8 cellular contexts compared by ENCODE assay signal in the genomic region with DNA sequence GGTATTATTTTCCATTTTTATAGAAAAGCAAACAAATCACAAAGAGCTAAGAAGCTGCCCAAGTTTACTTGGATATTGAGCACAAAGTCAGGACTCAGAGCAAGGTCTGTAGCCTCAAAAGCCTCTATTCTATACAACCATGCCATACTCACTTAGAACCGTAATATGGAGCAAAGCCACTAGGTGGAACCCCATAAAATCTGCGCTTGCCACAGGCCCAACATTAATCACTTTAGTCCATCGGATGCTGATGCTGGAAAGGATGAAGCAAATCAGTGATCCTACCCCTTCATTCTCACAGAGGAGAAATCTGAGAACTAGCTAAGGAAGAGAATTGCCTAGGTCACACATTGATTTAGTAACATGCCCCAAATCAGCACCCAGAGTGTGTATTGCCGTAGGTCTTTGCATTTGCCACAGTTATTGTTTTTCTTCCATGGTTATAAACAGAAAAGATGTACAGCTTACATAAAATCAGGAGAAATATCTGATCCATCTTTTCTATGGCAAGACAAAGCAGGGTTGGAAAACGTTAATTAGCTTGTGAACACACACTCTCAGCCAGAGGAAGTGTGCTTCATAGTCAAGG. TPM values are rescaled to one million over a fixed set of nuclear protein-coding genes. Genes with fewer than 3 reads are reported as not detected.
A peak's percentile ranks its signal among the peaks of the same experiment; 100 is the strongest.
DNase-seq lines count a peak whose midpoint lies in the region; ATAC-seq and TF ChIP-seq lines count a peak whose summit lies in the region.

No MANE protein-coding gene starts in this region.

- peak; percentile 55 for TF ChIP-seq RAD21 in Ishikawa (IDR thresholded peaks at IDR 0.05; ENCODE audit: low read depth)

- H3K27ac ChIP-seq in heart right ventricle: no peak overlapping the region

- no peaks in the 10 kb centered on the region for H3K36me3 ChIP-seq in heart right ventricle

- H3K27me3 ChIP-seq in heart right ventricle: no peaks in the 10 kb centered on the region

- H3K4me3 ChIP-seq in heart right ventricle (no peak overlapping the region), WI38 (ENCODE audit: low read depth, low read length) (no peak overlapping the region)

- H3K4me1 ChIP-seq in heart right ventricle: no peaks in the 10 kb centered on the region

- TF ChIP-seq CTCF in heart right ventricle (IDR thresholded peaks at IDR 0.05) (peak in 8 of 9 donors; percentile 18 to 60 (median 51)), WI38 (IDR thresholded peaks at IDR 0.05; ENCODE audit: low read depth, low read length) (peak; percentile 41)

- no peak for TF ChIP-seq EP300 in Ishikawa (IDR thresholded peaks at IDR 0.05; ENCODE audit: borderline replicate concordance)

- peak in 1 of 8 donors; percentile 55 for ATAC-seq in heart right ventricle
- no peak for ATAC-seq in Right ventricle myocardium inferior
- ATAC-seq in GM21576 (IDR thresholded peaks at IDR 0.05; ENCODE audit: unreplicated experiment): peak; percentile 94

- WGBS in heart right ventricle, 2 donors: 38 to 46% methylated on average over 5 of the region's 5 CpGs

- no peak for DNase-seq in heart right ventricle
- no peak for DNase-seq in Right ventricle myocardium inferior (ENCODE audit: missing footprints)
- peak; percentile 41 for DNase-seq in foreskin melanocyte
- DNase-seq in stimulated activated CD4-positive, alpha-beta T cell treated with anti-CD3 and anti-CD28 coated beads, Interleukin-1b, Interleukin-23, amount 100 ng/mL, for 48 hours: peak; percentile 4
- no peak for DNase-seq in activated CD8-positive, alpha-beta memory T cell treated with anti-CD3 and anti-CD28 coated beads, Interleukin-2, amount 50 U/mL, for 48 hours

- intact Hi-C loops in heart right ventricle (cut with DNase I): loop anchor here in 6 of 10 donors (5.0 to 10.0 kb wide), 2 partner anchors 310 to 313 kb away; no protein-coding TSS in a partner anchor
- intact Hi-C loops in Right ventricle myocardium inferior (cut with DNase I): loop anchor here (5.0 kb wide), 1 partner anchor 310 kb away; no protein-coding TSS in a partner anchor

- peaks cover 0 to 36% (median 22%) of the 10 kb centered on the region in 11 donors for H3K9me3 ChIP-seq in heart right ventricle

TF ChIP-seq in Ishikawa, 13 proteins besides CTCF, POLR2A, EP300 and RAD21:
- TF ChIP-seq, protein P1, sequence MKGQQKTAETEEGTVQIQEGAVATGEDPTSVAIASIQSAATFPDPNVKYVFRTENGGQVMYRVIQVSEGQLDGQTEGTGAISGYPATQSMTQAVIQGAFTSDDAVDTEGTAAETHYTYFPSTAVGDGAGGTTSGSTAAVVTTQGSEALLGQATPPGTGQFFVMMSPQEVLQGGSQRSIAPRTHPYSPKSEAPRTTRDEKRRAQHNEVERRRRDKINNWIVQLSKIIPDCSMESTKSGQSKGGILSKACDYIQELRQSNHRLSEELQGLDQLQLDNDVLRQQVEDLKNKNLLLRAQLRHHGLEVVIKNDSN (IDR thresholded peaks at IDR 0.05): no peak
- TF ChIP-seq, protein P2, sequence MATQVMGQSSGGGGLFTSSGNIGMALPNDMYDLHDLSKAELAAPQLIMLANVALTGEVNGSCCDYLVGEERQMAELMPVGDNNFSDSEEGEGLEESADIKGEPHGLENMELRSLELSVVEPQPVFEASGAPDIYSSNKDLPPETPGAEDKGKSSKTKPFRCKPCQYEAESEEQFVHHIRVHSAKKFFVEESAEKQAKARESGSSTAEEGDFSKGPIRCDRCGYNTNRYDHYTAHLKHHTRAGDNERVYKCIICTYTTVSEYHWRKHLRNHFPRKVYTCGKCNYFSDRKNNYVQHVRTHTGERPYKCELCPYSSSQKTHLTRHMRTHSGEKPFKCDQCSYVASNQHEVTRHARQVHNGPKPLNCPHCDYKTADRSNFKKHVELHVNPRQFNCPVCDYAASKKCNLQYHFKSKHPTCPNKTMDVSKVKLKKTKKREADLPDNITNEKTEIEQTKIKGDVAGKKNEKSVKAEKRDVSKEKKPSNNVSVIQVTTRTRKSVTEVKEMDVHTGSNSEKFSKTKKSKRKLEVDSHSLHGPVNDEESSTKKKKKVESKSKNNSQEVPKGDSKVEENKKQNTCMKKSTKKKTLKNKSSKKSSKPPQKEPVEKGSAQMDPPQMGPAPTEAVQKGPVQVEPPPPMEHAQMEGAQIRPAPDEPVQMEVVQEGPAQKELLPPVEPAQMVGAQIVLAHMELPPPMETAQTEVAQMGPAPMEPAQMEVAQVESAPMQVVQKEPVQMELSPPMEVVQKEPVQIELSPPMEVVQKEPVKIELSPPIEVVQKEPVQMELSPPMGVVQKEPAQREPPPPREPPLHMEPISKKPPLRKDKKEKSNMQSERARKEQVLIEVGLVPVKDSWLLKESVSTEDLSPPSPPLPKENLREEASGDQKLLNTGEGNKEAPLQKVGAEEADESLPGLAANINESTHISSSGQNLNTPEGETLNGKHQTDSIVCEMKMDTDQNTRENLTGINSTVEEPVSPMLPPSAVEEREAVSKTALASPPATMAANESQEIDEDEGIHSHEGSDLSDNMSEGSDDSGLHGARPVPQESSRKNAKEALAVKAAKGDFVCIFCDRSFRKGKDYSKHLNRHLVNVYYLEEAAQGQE (IDR thresholded peaks at IDR 0.05; ENCODE audit: low read depth): no peak

RNA-seq across cellular contexts. Expression of a gene that starts 56.7 kb away (rescaled TPM):
- 1 to 10 TPM in 1 of 10 donors, under 1 TPM in 6, not detected in 3; 0.31 to 1.2 (median 0.44) TPM for total RNA-seq in heart right ventricle
- 1 to 10 TPM in 1 of 2 donors, under 1 TPM in 1; 0.37 to 1.6 TPM for polyA plus RNA-seq in heart right ventricle
- total RNA-seq in Right ventricle myocardium inferior: 0.70 TPM

Comparison
In these comparisons a context has a peak if more than half of its experiments do, and no peak if none do; other contexts are left out.
1. DNase-seq: peak in foreskin melanocyte (single experiment) and stimulated activated CD4-positive, alpha-beta T cell treated with anti-CD3 and anti-CD28 coated beads, Interleukin-1b, Interleukin-23, amount 100 ng/mL, for 48 hours (single experiment); none in heart right ventricle (0 of 2), Right ventricle myocardium inferior (single experiment) and activated CD8-positive, alpha-beta memory T cell treated with anti-CD3 and anti-CD28 coated beads, Interleukin-2, amount 50 U/mL, for 48 hours (single experiment).